ENCODE assay signal across 8 cellular contexts in genomic region chr5:60295423-60295822, GRCh38.
DNase-seq lines count a peak whose midpoint lies in the region; ATAC-seq and TF ChIP-seq lines count a peak whose summit lies in the region.

No MANE protein-coding gene starts in this region.

- H3K4me3 Mint-ChIP-seq in activated T-helper 1 cell treated with anti-CD3 and anti-CD28 coated beads, Interleukin-12 subunit alpha, Interleukin-12 subunit beta, Interleukin-2, Interleukin-4 antibody, amounts not matched to agents 30 ng/mL and 10 ng/mL and 1 ng/mL, durations not matched to agents 14 hours and 24 hours and 36 hours: no peak overlapping the region

- no peak for ATAC-seq in GM18505 (IDR thresholded peaks at IDR 0.05; ENCODE audit: unreplicated experiment)

- H3K27ac Mint-ChIP-seq in activated T-helper 1 cell treated with anti-CD3 and anti-CD28 coated beads, Interleukin-12 subunit alpha, Interleukin-12 subunit beta, Interleukin-2, Interleukin-4 antibody, amounts not matched to agents 30 ng/mL and 10 ng/mL and 1 ng/mL, durations not matched to agents 14 hours and 24 hours and 36 hours: no peak overlapping the region

- H3K36me3 ChIP-seq in Loucy (ENCODE audit: insufficient read depth, low read length) (no peaks in the 10 kb centered on the region), H7 (replicated peaks; ENCODE audit: control insufficient read depth, insufficient read depth, low read length) (no peaks in the 10 kb centered on the region)

- intact Hi-C loops in activated T-helper 1 cell treated with anti-CD3 and anti-CD28 coated beads, Interleukin-12 subunit alpha, Interleukin-12 subunit beta, Interleukin-2, Interleukin-4 antibody, amounts not matched to agents 30 ng/mL and 10 ng/mL and 1 ng/mL, durations not matched to agents 14 hours and 24 hours and 36 hours (cut with micrococcal nuclease): no loop called here

- no peaks in the 10 kb centered on the region for H3K4me1 ChIP-seq in Loucy (ENCODE audit: insufficient read depth, low read length, poor library complexity, severe bottlenecking)

- H3K27me3 Mint-ChIP-seq in activated T-helper 1 cell treated with anti-CD3 and anti-CD28 coated beads, Interleukin-12 subunit alpha, Interleukin-12 subunit beta, Interleukin-2, Interleukin-4 antibody, amounts not matched to agents 30 ng/mL and 10 ng/mL and 1 ng/mL, durations not matched to agents 14 hours and 24 hours and 36 hours (ENCODE audit: insufficient read depth): no peaks in the 10 kb centered on the region

- H3K9me3 Mint-ChIP-seq in activated T-helper 1 cell treated with anti-CD3 and anti-CD28 coated beads, Interleukin-12 subunit alpha, Interleukin-12 subunit beta, Interleukin-2, Interleukin-4 antibody, amounts not matched to agents 30 ng/mL and 10 ng/mL and 1 ng/mL, durations not matched to agents 14 hours and 24 hours and 36 hours: no peaks in the 10 kb centered on the region

- no peak overlapping the region for H3K9ac ChIP-seq in Loucy (ENCODE audit: low read depth, low read length, poor library complexity, severe bottlenecking)

- H3K79me2 ChIP-seq in Loucy (ENCODE audit: insufficient read depth, low read length): no peaks in the 10 kb centered on the region

- H3K27me3 ChIP-seq in Loucy (ENCODE audit: insufficient read depth, low read length, poor library complexity, severe bottlenecking): no peaks in the 10 kb centered on the region
- H3K27me3 ChIP-seq in H7 (ENCODE audit: control insufficient read depth, insufficient read depth, low read length): no peaks in the 10 kb centered on the region

- no peaks in the 10 kb centered on the region for H3K9me3 ChIP-seq in Loucy (ENCODE audit: insufficient read depth, low read depth, low read length)

- H3K4me3 ChIP-seq in Loucy (ENCODE audit: low read length, poor library complexity, severe bottlenecking): no peak overlapping the region
- no peak overlapping the region for H3K4me3 ChIP-seq in epithelial cell of esophagus (ENCODE audit: low read length)
- no peak overlapping the region for H3K4me3 ChIP-seq in H7 (ENCODE audit: insufficient read depth, low read depth, low read length)

- TF ChIP-seq POLR2A in GM18505 (IDR thresholded peaks at IDR 0.05; ENCODE audit: borderline replicate concordance, extremely low read depth, insufficient read depth, insufficient read length): no peak

- H3F3A ChIP-seq in Loucy (ENCODE audit: low read depth): no peaks in the 10 kb centered on the region

- no peak overlapping the region for H3K4me2 ChIP-seq in Loucy (ENCODE audit: low read depth, low read length, poor library complexity, severe bottlenecking)

- no peaks in the 10 kb centered on the region for H3K9me2 ChIP-seq in Loucy (replicated peaks; ENCODE audit: low read depth, low read length)

- no peaks in the 10 kb centered on the region for H3K36me3 Mint-ChIP-seq in activated T-helper 1 cell treated with anti-CD3 and anti-CD28 coated beads, Interleukin-12 subunit alpha, Interleukin-12 subunit beta, Interleukin-2, Interleukin-4 antibody, amounts not matched to agents 30 ng/mL and 10 ng/mL and 1 ng/mL, durations not matched to agents 14 hours and 24 hours and 36 hours (ENCODE audit: low read depth)

- peak; percentile 27 for DNase-seq in SKM-1 treated with dmso at 0.1 percent for 144 hours (lab: John Stamatoyannopoulos, UW; ENCODE audit: unreplicated experiment)
- DNase-seq in SKM-1 (lab: John Stamatoyannopoulos, UW; ENCODE audit: unreplicated experiment): no peak
- DNase-seq in epithelial cell of esophagus (ENCODE audit: low read depth): peak; percentile 59
- peak; percentile 45 for DNase-seq in pons (ENCODE audit: low spot score)
- DNase-seq in activated T-helper 1 cell treated with anti-CD3 and anti-CD28 coated beads, Interleukin-12 subunit alpha, Interleukin-12 subunit beta, Interleukin-2, Interleukin-4 antibody, amounts not matched to agents 30 ng/mL and 10 ng/mL and 1 ng/mL, durations not matched to agents 14 hours and 24 hours and 36 hours (ENCODE audit: low spot score): no peak
- DNase-seq in H7: no peak

- H4K20me1 ChIP-seq in Loucy (ENCODE audit: insufficient read depth, low read length, poor library complexity, severe bottlenecking): no peaks in the 10 kb centered on the region

- H2AFZ ChIP-seq in Loucy (ENCODE audit: low read length): no peak overlapping the region

- TF ChIP-seq CTCF in Loucy (conservative IDR thresholded peaks at IDR 0.05; ENCODE audit: low read length): peak; percentile 78
- TF ChIP-seq CTCF in epithelial cell of esophagus (IDR thresholded peaks at IDR 0.05; ENCODE audit: insufficient read depth, low read depth, low read length, missing control alignments): peak; percentile 83

- no peaks in the 10 kb centered on the region for H3K4me1 Mint-ChIP-seq in activated T-helper 1 cell treated with anti-CD3 and anti-CD28 coated beads, Interleukin-12 subunit alpha, Interleukin-12 subunit beta, Interleukin-2, Interleukin-4 antibody, amounts not matched to agents 30 ng/mL and 10 ng/mL and 1 ng/mL, durations not matched to agents 14 hours and 24 hours and 36 hours (ENCODE audit: low read depth)

Comparison
In these comparisons a context has a peak if more than half of its experiments do, and no peak if none do; other contexts are left out.
1. DNase-seq: peak in SKM-1 treated with dmso at 0.1 percent for 144 hours (single experiment), epithelial cell of esophagus (single experiment) and pons (single experiment); none in SKM-1 (single experiment), activated T-helper 1 cell treated with anti-CD3 and anti-CD28 coated beads, Interleukin-12 subunit alpha, Interleukin-12 subunit beta, Interleukin-2, Interleukin-4 antibody, amounts not matched to agents 30 ng/mL and 10 ng/mL and 1 ng/mL, durations not matched to agents 14 hours and 24 hours and 36 hours (single experiment) and H7 (single experiment).